Comparison of ENCODE assay signal across 25 cellular contexts in genomic region chr6:15955484-15955883, GRCh38.
DNase-seq lines count a peak whose midpoint lies in the region; ATAC-seq, FAIRE-seq and TF ChIP-seq lines count a peak whose summit lies in the region.
"Had no signal": no experiment of that assay in that cellular context is flagged by ENCODE, and none has a peak within 500 bp of the region (broad histone marks: within the 10 kb centered on the region; RNA-seq: fewer than 3 reads in every experiment).

No MANE protein-coding gene starts in this region.

- CTCF ChIA-PET in HEK293 (lab: Yijun Ruan, JAX): interaction anchor here (0.6 to 1.4 kb wide), 6 partner anchors 10 to 1805 kb away, joined by 3 read pairs; no protein-coding TSS in a partner anchor

- H3K36me3 Mint-ChIP-seq in T-helper 17 cell (ENCODE audit: low read depth): no peaks in the 10 kb centered on the region
- H3K36me3 Mint-ChIP-seq in T-helper 2 cell treated with Interferon-gamma antibody and Interleukin-4, amounts not matched to agents 5 μg/mL and 100 μg/mL, for 36 hours (ENCODE audit: low read depth): no peaks in the 10 kb centered on the region
- H3K36me3 Mint-ChIP-seq: CD14-positive monocyte had no signal

- H3K27ac ChIP-seq in HEK293 (ENCODE audit: extremely low read depth, low read depth, low read length) (peak overlapping the region; percentile 75), upper lobe of right lung (no peak overlapping the region)
- H3K27ac ChIP-seq: A549; BLaER1 treated with 17β-estradiol and CSF1 and Interleukin-3, amounts not matched to agents 10 nM and 100 nM had no signal

- H3K9me3 ChIP-seq in HEK293 (ENCODE audit: control insufficient read depth, insufficient read depth, low read depth, low read length) (no peaks in the 10 kb centered on the region), T-helper 17 cell (ENCODE audit: control insufficient read depth, low read length, poor library complexity, severe bottlenecking) (no peaks in the 10 kb centered on the region), upper lobe of right lung (no peaks in the 10 kb centered on the region)
- H3K9me3 ChIP-seq: A549, BE2C, HAP-1 had no signal

- peaks cover 45% of the 10 kb centered on the region for H3K4me1 ChIP-seq in HEK293 (ENCODE audit: control insufficient read depth, insufficient read depth, low read length)
- peaks cover 27% of the 10 kb centered on the region for H3K4me1 ChIP-seq in upper lobe of right lung
- H3K4me1 ChIP-seq: HAP-1 had no signal

- H3K9me3 Mint-ChIP-seq in T-helper 2 cell treated with Interferon-gamma antibody and Interleukin-4, amounts not matched to agents 5 μg/mL and 100 μg/mL, for 36 hours: no peaks in the 10 kb centered on the region
- H3K9me3 Mint-ChIP-seq: CD8-positive, alpha-beta memory T cell had no signal

- intact Hi-C loops in upper lobe of right lung (cut with DNase I): no loop called here

- no peaks in the 10 kb centered on the region for H3K36me3 ChIP-seq in HEK293 (ENCODE audit: control insufficient read depth in 2 of 2, insufficient read depth in 1 of 2, low read length in 2 of 2)
- no peaks in the 10 kb centered on the region for H3K36me3 ChIP-seq in bronchial epithelial cell (ENCODE audit: control insufficient read depth, insufficient read depth, low read length)
- no peaks in the 10 kb centered on the region for H3K36me3 ChIP-seq in upper lobe of right lung
- H3K36me3 ChIP-seq: BE2C; BLaER1 treated with 17β-estradiol and CSF1 and Interleukin-3, amounts not matched to agents 10 nM and 100 nM; HAP-1 had no signal

- FAIRE-seq in GM12892 (lab: Jason Lieb, UNC): peak; percentile 17
- peak; percentile 7 for FAIRE-seq in bronchial epithelial cell (lab: Jason Lieb, UNC)
- FAIRE-seq: A549, D721Med, G401.6, GM19239, H54 had no signal

- H3K27ac Mint-ChIP-seq in T-helper 17 cell: peak overlapping the region; percentile 19
- H3K27ac Mint-ChIP-seq in T-helper 2 cell treated with Interferon-gamma antibody and Interleukin-4, amounts not matched to agents 5 μg/mL and 100 μg/mL, for 36 hours: no peak overlapping the region
- H3K27ac Mint-ChIP-seq: CD14-positive monocyte; CD4-positive, alpha-beta T cell had no signal

- no peaks in the 10 kb centered on the region for H3K27me3 ChIP-seq in bronchial epithelial cell (ENCODE audit: control insufficient read depth, insufficient read depth, low read length)
- no peaks in the 10 kb centered on the region for H3K27me3 ChIP-seq in upper lobe of right lung
- H3K27me3 ChIP-seq: BE2C; BLaER1 treated with 17β-estradiol and CSF1 and Interleukin-3, amounts not matched to agents 10 nM and 100 nM had no signal

- TF ChIP-seq CTCF in HEK293 (tag by site-specific recombination; IDR thresholded peaks at IDR 0.05) (no peak), bronchial epithelial cell (IDR thresholded peaks at IDR 0.05; ENCODE audit: insufficient read depth, low read length, severe bottlenecking) (no peak), upper lobe of right lung (IDR thresholded peaks at IDR 0.05) (no peak)

- H3K4me3 Mint-ChIP-seq in T-helper 17 cell: no peak overlapping the region
- no peak overlapping the region for H3K4me3 Mint-ChIP-seq in T-helper 2 cell treated with Interferon-gamma antibody and Interleukin-4, amounts not matched to agents 5 μg/mL and 100 μg/mL, for 36 hours
- H3K4me3 Mint-ChIP-seq: CD14-positive monocyte; CD4-positive, alpha-beta T cell had no signal

- DNase-seq in GM12892 (ENCODE audit: insufficient read length) (no peak), T-helper 17 cell (no peak), bronchial epithelial cell (ENCODE audit: low read depth) (no peak), upper lobe of right lung (no peak), pons (ENCODE audit: low spot score) (no peak)
- DNase-seq in T-helper 2 cell treated with Interferon-gamma antibody and Interleukin-4, amounts not matched to agents 5 μg/mL and 100 μg/mL, for 36 hours (ENCODE audit: low spot score): no peak
- DNase-seq: 8988T; ACHN; AML-193; BE2C; CD4-positive, alpha-beta T cell; CD8-positive, alpha-beta memory T cell; DMS 273 treated with DMSO at 0.1 percent for 48 hours; DND-41; GOT3 had no signal

- H3K4me1 Mint-ChIP-seq in T-helper 17 cell: peaks cover 13% of the 10 kb centered on the region
- peaks cover 38% of the 10 kb centered on the region for H3K4me1 Mint-ChIP-seq in T-helper 2 cell treated with Interferon-gamma antibody and Interleukin-4, amounts not matched to agents 5 μg/mL and 100 μg/mL, for 36 hours (ENCODE audit: low read depth)

- ATAC-seq in T-helper 17 cell: no peak
- no peak for ATAC-seq in HG03378 (IDR thresholded peaks at IDR 0.05; ENCODE audit: unreplicated experiment)
- no peak for ATAC-seq in upper lobe of right lung
- ATAC-seq: A549 had no signal

- peaks cover 4% of the 10 kb centered on the region for H3K27me3 Mint-ChIP-seq in T-helper 17 cell
- H3K27me3 Mint-ChIP-seq in T-helper 2 cell treated with Interferon-gamma antibody and Interleukin-4, amounts not matched to agents 5 μg/mL and 100 μg/mL, for 36 hours (ENCODE audit: low read depth): no peaks in the 10 kb centered on the region
- H3K27me3 Mint-ChIP-seq: CD4-positive, alpha-beta T cell; CD8-positive, alpha-beta memory T cell had no signal

- no peak overlapping the region for H3K4me3 ChIP-seq in HEK293 (ENCODE audit: low read depth, low read length)
- H3K4me3 ChIP-seq in bronchial epithelial cell (ENCODE audit: low read depth, low read length): no peak overlapping the region
- no peak overlapping the region for H3K4me3 ChIP-seq in upper lobe of right lung
- H3K4me3 ChIP-seq: A549; BLaER1 treated with 17β-estradiol and CSF1 and Interleukin-3, amounts not matched to agents 10 nM and 100 nM; HAP-1 had no signal

- POLR2A ChIA-PET in HEK293 (lab: Yijun Ruan, JAX): interaction anchor here (1.7 kb wide), 1 partner anchor 173 kb away, joined by 11 read pairs; the partner anchor contains the start of gene MYLIP

- no peak for TF ChIP-seq POLR2A in GM12892 (IDR thresholded peaks at IDR 0.05; ENCODE audit: low read depth, low read length)

TF ChIP-seq in HEK293, 187 proteins besides CTCF, POLR2A, EP300 and RAD21 (continues in another document):
- no peak for TF ChIP-seq ZNF223 (tag by site-specific recombination; IDR thresholded peaks at IDR 0.05)
- TF ChIP-seq, protein P1, sequence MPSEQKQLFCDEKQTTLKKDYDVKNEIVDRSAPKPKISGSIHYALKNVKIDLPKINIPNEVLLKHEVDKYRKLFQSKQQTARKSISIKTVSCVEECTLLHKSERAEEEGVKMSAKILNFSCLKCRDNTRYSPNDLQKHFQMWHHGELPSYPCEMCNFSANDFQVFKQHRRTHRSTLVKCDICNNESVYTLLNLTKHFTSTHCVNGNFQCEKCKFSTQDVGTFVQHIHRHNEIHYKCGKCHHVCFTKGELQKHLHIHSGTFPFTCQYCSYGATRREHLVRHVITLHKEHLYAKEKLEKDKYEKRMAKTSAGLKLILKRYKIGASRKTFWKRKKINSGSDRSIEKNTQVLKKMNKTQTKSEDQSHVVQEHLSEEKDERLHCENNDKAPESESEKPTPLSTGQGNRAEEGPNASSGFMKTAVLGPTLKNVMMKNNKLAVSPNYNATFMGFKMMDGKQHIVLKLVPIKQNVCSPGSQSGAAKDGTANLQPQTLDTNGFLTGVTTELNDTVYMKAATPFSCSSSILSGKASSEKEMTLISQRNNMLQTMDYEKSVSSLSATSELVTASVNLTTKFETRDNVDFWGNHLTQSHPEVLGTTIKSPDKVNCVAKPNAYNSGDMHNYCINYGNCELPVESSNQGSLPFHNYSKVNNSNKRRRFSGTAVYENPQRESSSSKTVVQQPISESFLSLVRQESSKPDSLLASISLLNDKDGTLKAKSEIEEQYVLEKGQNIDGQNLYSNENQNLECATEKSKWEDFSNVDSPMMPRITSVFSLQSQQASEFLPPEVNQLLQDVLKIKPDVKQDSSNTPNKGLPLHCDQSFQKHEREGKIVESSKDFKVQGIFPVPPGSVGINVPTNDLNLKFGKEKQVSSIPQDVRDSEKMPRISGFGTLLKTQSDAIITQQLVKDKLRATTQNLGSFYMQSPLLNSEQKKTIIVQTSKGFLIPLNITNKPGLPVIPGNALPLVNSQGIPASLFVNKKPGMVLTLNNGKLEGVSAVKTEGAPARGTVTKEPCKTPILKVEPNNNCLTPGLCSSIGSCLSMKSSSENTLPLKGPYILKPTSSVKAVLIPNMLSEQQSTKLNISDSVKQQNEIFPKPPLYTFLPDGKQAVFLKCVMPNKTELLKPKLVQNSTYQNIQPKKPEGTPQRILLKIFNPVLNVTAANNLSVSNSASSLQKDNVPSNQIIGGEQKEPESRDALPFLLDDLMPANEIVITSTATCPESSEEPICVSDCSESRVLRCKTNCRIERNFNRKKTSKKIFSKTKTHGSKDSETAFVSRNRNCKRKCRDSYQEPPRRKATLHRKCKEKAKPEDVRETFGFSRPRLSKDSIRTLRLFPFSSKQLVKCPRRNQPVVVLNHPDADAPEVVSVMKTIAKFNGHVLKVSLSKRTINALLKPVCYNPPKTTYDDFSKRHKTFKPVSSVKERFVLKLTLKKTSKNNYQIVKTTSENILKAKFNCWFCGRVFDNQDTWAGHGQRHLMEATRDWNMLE (tag by site-specific recombination; conservative IDR thresholded peaks at IDR 0.05; ENCODE audit: low read depth): no peak
- no peak for TF ChIP-seq OVOL3 (tag by site-specific recombination; IDR thresholded peaks at IDR 0.05)
- TF ChIP-seq ZNF600 (tag by site-specific recombination; IDR thresholded peaks at IDR 0.05): no peak
- no peak for TF ChIP-seq ZNF169 (tag by site-specific recombination; IDR thresholded peaks at IDR 0.05)
- TF ChIP-seq, protein P2, sequence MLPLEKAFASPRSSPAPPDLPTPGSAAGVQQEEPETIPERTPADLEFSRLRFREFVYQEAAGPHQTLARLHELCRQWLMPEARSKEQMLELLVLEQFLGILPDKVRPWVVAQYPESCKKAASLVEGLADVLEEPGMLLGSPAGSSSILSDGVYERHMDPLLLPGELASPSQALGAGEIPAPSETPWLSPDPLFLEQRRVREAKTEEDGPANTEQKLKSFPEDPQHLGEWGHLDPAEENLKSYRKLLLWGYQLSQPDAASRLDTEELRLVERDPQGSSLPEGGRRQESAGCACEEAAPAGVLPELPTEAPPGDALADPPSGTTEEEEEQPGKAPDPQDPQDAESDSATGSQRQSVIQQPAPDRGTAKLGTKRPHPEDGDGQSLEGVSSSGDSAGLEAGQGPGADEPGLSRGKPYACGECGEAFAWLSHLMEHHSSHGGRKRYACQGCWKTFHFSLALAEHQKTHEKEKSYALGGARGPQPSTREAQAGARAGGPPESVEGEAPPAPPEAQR (tag by site-specific recombination; IDR thresholded peaks at IDR 0.05): no peak
- TF ChIP-seq ZNF544 (tag by site-specific recombination; IDR thresholded peaks at IDR 0.05): no peak
- TF ChIP-seq ZNF623 (tag by site-specific recombination; IDR thresholded peaks at IDR 0.05): no peak
- no peak for TF ChIP-seq ZNF121 (tag by site-specific recombination; IDR thresholded peaks at IDR 0.05)
- no peak for TF ChIP-seq BCL11A (tag by site-specific recombination; IDR thresholded peaks at IDR 0.05; ENCODE audit: low read depth)
- TF ChIP-seq ZBTB7A (tag by site-specific recombination; IDR thresholded peaks at IDR 0.05; ENCODE audit: low read depth): no peak
- no peak for TF ChIP-seq ZXDB (tag by site-specific recombination; IDR thresholded peaks at IDR 0.05)
